ENCODE assay signal across 31 cellular contexts in the genomic region with DNA sequence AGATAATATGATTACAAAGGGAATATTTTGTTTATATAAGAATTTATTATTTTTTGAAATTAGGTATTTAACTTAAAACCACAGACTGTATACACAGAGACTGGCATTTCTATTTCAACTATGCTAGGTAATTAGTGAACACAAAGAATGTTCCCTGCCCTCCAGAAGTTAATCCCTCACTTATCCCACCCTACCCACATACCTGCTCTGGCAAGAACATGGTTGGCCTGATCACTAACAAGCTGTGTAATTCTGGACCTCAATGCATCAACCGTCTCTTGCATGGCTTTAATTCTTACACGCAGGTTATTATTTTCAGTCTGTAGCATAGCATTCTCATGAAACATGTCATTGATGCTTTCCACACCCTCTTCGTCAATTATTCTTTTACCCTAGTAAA.
"Had no signal": no experiment of that assay in that cellular context is flagged by ENCODE, and none has a peak within 500 bp of the region (broad histone marks: within the 10 kb centered on the region; RNA-seq: fewer than 3 reads in every experiment).

No MANE protein-coding gene starts in this region.

- H3K4me3 Mint-ChIP-seq: naive thymus-derived CD4-positive, alpha-beta T cell; natural killer cell; nephron progenitor cell; neural crest cell; stimulated activated effector memory CD8-positive, alpha-beta T cell treated with anti-CD3 and anti-CD28 coated beads, Interleukin-12 subunit alpha, Interleukin-12 subunit beta, amount 100 ng/mL, for 72 hours; stimulated activated naive B cell treated with anti-CD40 and anti-IgM and Interleukin-4, amounts not matched to agents 10 μg/mL and 1 μg/mL and 100 μg/mL, for 72 hours; stimulated activated naive CD8-positive, alpha-beta T cell treated with anti-CD3 and anti-CD28 coated beads, Interleukin-15, Interleukin-2, amounts not matched to agents 100 ng/mL and 50 ng/mL, for 24 hours had no signal

- H3K4me3 ChIP-seq: ovary, psoas muscle, right lobe of liver, sigmoid colon, stomach, thoracic aorta, thyroid gland, tibial nerve, upper lobe of left lung, vagina had no signal

- H3K9me3 Mint-ChIP-seq: natural killer cell; nephron progenitor cell; stimulated activated effector memory CD8-positive, alpha-beta T cell treated with anti-CD3 and anti-CD28 coated beads, Interleukin-12 subunit alpha, Interleukin-12 subunit beta, amount 100 ng/mL, for 72 hours; stimulated activated naive B cell treated with anti-CD40 and anti-IgM and Interleukin-4, amounts not matched to agents 10 μg/mL and 1 μg/mL and 100 μg/mL, for 72 hours; stimulated activated naive CD8-positive, alpha-beta T cell treated with anti-CD3 and anti-CD28 coated beads, Interleukin-15, Interleukin-2, amounts not matched to agents 100 ng/mL and 50 ng/mL, for 24 hours had no signal

- H3K9me3 ChIP-seq: ovary, psoas muscle, right lobe of liver, sigmoid colon, stomach, thoracic aorta, thyroid gland, tibial nerve, upper lobe of left lung, vagina had no signal

- ATAC-seq: naive thymus-derived CD4-positive, alpha-beta T cell; natural killer cell; psoas muscle; right cardiac atrium; right lobe of liver; stimulated activated effector memory CD8-positive, alpha-beta T cell treated with anti-CD3 and anti-CD28 coated beads, Interleukin-12 subunit alpha, Interleukin-12 subunit beta, amount 100 ng/mL, for 72 hours; stimulated activated naive B cell treated with anti-CD40 and anti-IgM and Interleukin-4, amounts not matched to agents 10 μg/mL and 1 μg/mL and 100 μg/mL, for 72 hours had no signal

- H3K4me1 ChIP-seq: parathyroid adenoma, psoas muscle, sigmoid colon, stomach, thyroid gland, tibial nerve, upper lobe of left lung, vagina had no signal

- H3K4me1 Mint-ChIP-seq: natural killer cell; nephron progenitor cell; stimulated activated naive B cell treated with anti-CD40 and anti-IgM and Interleukin-4, amounts not matched to agents 10 μg/mL and 1 μg/mL and 100 μg/mL, for 72 hours had no signal

- H3K27me3 Mint-ChIP-seq: naive thymus-derived CD4-positive, alpha-beta T cell; progenitor cell of endocrine pancreas; stimulated activated naive B cell treated with anti-CD40 and anti-IgM and Interleukin-4, amounts not matched to agents 10 μg/mL and 1 μg/mL and 100 μg/mL, for 72 hours; stimulated activated naive CD8-positive, alpha-beta T cell treated with anti-CD3 and anti-CD28 coated beads, Interleukin-15, Interleukin-2, amounts not matched to agents 100 ng/mL and 50 ng/mL, for 24 hours had no signal

- FAIRE-seq: small intestine, urothelium cell line had no signal

- H3K27ac Mint-ChIP-seq: naive thymus-derived CD4-positive, alpha-beta T cell; natural killer cell; nephron progenitor cell; progenitor cell of endocrine pancreas; stimulated activated effector memory CD8-positive, alpha-beta T cell treated with anti-CD3 and anti-CD28 coated beads, Interleukin-12 subunit alpha, Interleukin-12 subunit beta, amount 100 ng/mL, for 72 hours; stimulated activated naive B cell treated with anti-CD40 and anti-IgM and Interleukin-4, amounts not matched to agents 10 μg/mL and 1 μg/mL and 100 μg/mL, for 72 hours; stimulated activated naive CD8-positive, alpha-beta T cell treated with anti-CD3 and anti-CD28 coated beads, Interleukin-15, Interleukin-2, amounts not matched to agents 100 ng/mL and 50 ng/mL, for 24 hours had no signal

- H3K27ac ChIP-seq: ovary, parathyroid adenoma, psoas muscle, right lobe of liver, sigmoid colon, stomach, thoracic aorta, thyroid gland, tibial nerve, upper lobe of left lung, vagina had no signal

- DNase-seq: naive thymus-derived CD4-positive, alpha-beta T cell; natural killer cell; nephron progenitor cell; occipital lobe; ovary; posterior cingulate gyrus; psoas muscle; retina; right cardiac atrium; right lobe of liver; sigmoid colon; small intestine; stimulated activated CD4-positive, alpha-beta T cell treated with anti-CD3 and anti-CD28 coated beads, Interleukin-15, amount 100 ng/mL, for 24 hours; stimulated activated CD4-positive, alpha-beta T cell treated with anti-CD3 and anti-CD28 coated beads, Interleukin-2, amount 100 ng/mL, for 24 hours; stimulated activated CD4-positive, alpha-beta T cell treated with anti-CD3 and anti-CD28 coated beads, Interleukin-2, amount 100 ng/mL, for 48 hours; stimulated activated CD4-positive, alpha-beta T cell treated with anti-CD3 and anti-CD28 coated beads, Interleukin-4, amount 100 ng/mL, for 24 hours; stimulated activated naive B cell treated with anti-CD40 and anti-IgM and Interleukin-4, amounts not matched to agents 10 μg/mL and 1 μg/mL and 100 μg/mL, for 72 hours; stimulated activated naive CD4-positive, alpha-beta T cell treated with Interleukin-2 at 50 U/mL for 16 hours; stomach; thyroid gland; trophoblast cell; upper lobe of left lung had no signal
